ENCODE assay signal across 8 cellular contexts in the genomic region with DNA sequence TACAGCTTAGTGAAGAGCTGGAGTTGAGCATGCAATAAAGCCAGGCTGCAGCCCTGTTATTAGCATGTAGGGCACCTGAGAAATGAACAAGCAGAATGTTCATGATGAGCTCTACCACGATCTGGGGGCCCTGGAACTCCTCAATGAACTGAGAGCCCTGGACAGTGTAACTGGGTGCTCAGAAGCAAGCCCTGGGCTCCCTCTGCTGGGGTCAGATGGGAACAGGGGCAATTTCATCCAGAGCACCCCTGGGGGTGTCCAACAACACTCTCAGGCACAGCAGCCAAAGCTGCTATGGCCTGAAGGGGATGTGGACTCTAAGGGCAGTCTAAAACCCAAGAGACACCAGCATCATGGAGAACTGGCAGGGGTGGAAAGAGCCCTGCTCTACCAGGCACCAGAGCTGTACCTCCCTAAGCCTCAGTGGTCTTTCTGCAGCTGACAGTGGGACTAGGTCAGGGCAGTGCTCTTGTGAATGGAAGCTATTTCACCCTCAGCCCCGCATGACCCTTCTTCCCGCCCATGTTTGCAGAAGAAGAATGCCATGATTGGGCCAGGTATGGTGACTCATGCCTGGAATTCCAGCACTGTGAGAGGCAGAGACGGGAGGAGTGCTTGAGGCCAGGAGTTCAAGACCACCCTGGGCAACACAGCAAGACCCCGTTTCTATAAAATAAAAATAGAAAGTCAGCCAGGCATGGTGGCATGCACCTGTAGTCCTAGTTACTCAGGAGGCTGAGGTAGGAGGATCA. TPM values are rescaled to one million over a fixed set of nuclear protein-coding genes. Genes with fewer than 3 reads are reported as not detected.
A peak's percentile ranks its signal among the peaks of the same experiment; 100 is the strongest.
DNase-seq lines count a peak whose midpoint lies in the region; ATAC-seq and TF ChIP-seq lines count a peak whose summit lies in the region.

No MANE protein-coding gene starts in this region.

- H3K4me3 ChIP-seq in KMS-11 (IDR thresholded peaks at IDR 0.05; ENCODE audit: insufficient read depth, low read depth, low read length), result no peak overlapping the region
- H3K4me3 ChIP-seq in right cardiac atrium (ENCODE audit: low read length), result no peak overlapping the region
- no peak overlapping the region for H3K4me3 ChIP-seq in thyroid gland (replicated peaks in 1 of 3)

- WGBS in right cardiac atrium, result 65% methylated on average over 5 of the region's 5 CpGs
- 78 to 80% methylated on average over 4 to 5 of the region's 5 CpGs for WGBS in thyroid gland, 2 donors

- H3K4me2 ChIP-seq in KMS-11, result no peak overlapping the region

- no peaks in the 10 kb centered on the region for H3K27me3 ChIP-seq in KMS-11 (ENCODE audit: insufficient read depth, low read depth)
- H3K27me3 ChIP-seq in right cardiac atrium (ENCODE audit: control insufficient read depth, insufficient read depth), result no peaks in the 10 kb centered on the region
- no peaks in the 10 kb centered on the region for H3K27me3 ChIP-seq in thyroid gland

- no peaks in the 10 kb centered on the region for H4K20me1 ChIP-seq in KMS-11 (ENCODE audit: insufficient read depth)

- ATAC-seq in activated T-cell treated with anti-CD3 and anti-CD28 coated beads, Interleukin-2, amount 50 U/mL, for 72 hours (replicated peaks in 1 of 2), result peak in 1 of 2 donors; percentile 34
- ATAC-seq in right cardiac atrium, result peak in 1 of 2 donors; percentile 54
- peak; percentile 82 for ATAC-seq in stimulated activated memory B cell treated with anti-CD40 and anti-IgM and Interleukin-4, amounts not matched to agents 10 μg/mL and 1 μg/mL and 100 μg/mL, for 72 hours
- no peak for ATAC-seq in GM18519 (IDR thresholded peaks at IDR 0.05; ENCODE audit: low FRiP score, unreplicated experiment)

- H3K9me3 ChIP-seq in right cardiac atrium (ENCODE audit: control insufficient read depth, low read length) (no peaks in the 10 kb centered on the region), thyroid gland (no peaks in the 10 kb centered on the region)

- intact Hi-C loops in right cardiac atrium (cut with DNase I), result loop anchor here in 2 of 4 donors (10.0 kb wide), 1 partner anchor 130 kb away; no protein-coding TSS in a partner anchor
- intact Hi-C loops in thyroid gland (cut with DNase I), result no loop called here

- no peaks in the 10 kb centered on the region for H3K4me1 ChIP-seq in KMS-11 (ENCODE audit: low read depth, poor library complexity, severe bottlenecking)
- no peaks in the 10 kb centered on the region for H3K4me1 ChIP-seq in right cardiac atrium (ENCODE audit: control insufficient read depth, insufficient read depth, low read length)
- no peaks in the 10 kb centered on the region for H3K4me1 ChIP-seq in thyroid gland

- peak; percentile 44; the same call in 1 of the 2 replicates for TF ChIP-seq CTCF in KMS-11 (conservative IDR thresholded peaks at IDR 0.05; ENCODE audit: low read depth, low read length)
- TF ChIP-seq CTCF in thyroid gland (IDR thresholded peaks at IDR 0.05), result peak in 2 of 6 experiments; percentile 16 to 21

- no peak overlapping the region for H2AFZ ChIP-seq in KMS-11 (ENCODE audit: low read depth)

- H3K4me1 Mint-ChIP-seq in activated T-cell treated with anti-CD3 and anti-CD28 coated beads, Interleukin-2, amount 50 U/mL, for 72 hours (ENCODE audit: low read depth), result no peaks in the 10 kb centered on the region
- H3K4me1 Mint-ChIP-seq in stimulated activated memory B cell treated with anti-CD40 and anti-IgM and Interleukin-4, amounts not matched to agents 10 μg/mL and 1 μg/mL and 100 μg/mL, for 72 hours, result no peaks in the 10 kb centered on the region

- no peak overlapping the region for H3K27ac Mint-ChIP-seq in activated T-cell treated with anti-CD3 and anti-CD28 coated beads, Interleukin-2, amount 50 U/mL, for 72 hours
- H3K27ac Mint-ChIP-seq in stimulated activated memory B cell treated with anti-CD40 and anti-IgM and Interleukin-4, amounts not matched to agents 10 μg/mL and 1 μg/mL and 100 μg/mL, for 72 hours, result no peak overlapping the region

- no peak overlapping the region for H3K4me3 Mint-ChIP-seq in activated T-cell treated with anti-CD3 and anti-CD28 coated beads, Interleukin-2, amount 50 U/mL, for 72 hours
- H3K4me3 Mint-ChIP-seq in stimulated activated memory B cell treated with anti-CD40 and anti-IgM and Interleukin-4, amounts not matched to agents 10 μg/mL and 1 μg/mL and 100 μg/mL, for 72 hours, result no peak overlapping the region

- H3K36me3 Mint-ChIP-seq in activated T-cell treated with anti-CD3 and anti-CD28 coated beads, Interleukin-2, amount 50 U/mL, for 72 hours (ENCODE audit: insufficient read depth in 2 of 2), result peaks cover 4 to 13% of the 10 kb centered on the region in 2 donors
- peaks cover 76% of the 10 kb centered on the region for H3K36me3 Mint-ChIP-seq in stimulated activated memory B cell treated with anti-CD40 and anti-IgM and Interleukin-4, amounts not matched to agents 10 μg/mL and 1 μg/mL and 100 μg/mL, for 72 hours

- H3K79me2 ChIP-seq in KMS-11 (ENCODE audit: insufficient read depth, low read depth), result no peaks in the 10 kb centered on the region

- H3K27ac ChIP-seq in KMS-11 (no peak overlapping the region), right cardiac atrium (ENCODE audit: low read length) (no peak overlapping the region), thyroid gland (no peak overlapping the region)

- no peaks in the 10 kb centered on the region for H3K9me3 Mint-ChIP-seq in activated T-cell treated with anti-CD3 and anti-CD28 coated beads, Interleukin-2, amount 50 U/mL, for 72 hours
- H3K9me3 Mint-ChIP-seq in stimulated activated memory B cell treated with anti-CD40 and anti-IgM and Interleukin-4, amounts not matched to agents 10 μg/mL and 1 μg/mL and 100 μg/mL, for 72 hours, result no peaks in the 10 kb centered on the region

- H3K9ac ChIP-seq in KMS-11, result no peak overlapping the region

- no peak for TF ChIP-seq POLR2A in thyroid gland (IDR thresholded peaks at IDR 0.05)

- H3K36me3 ChIP-seq in KMS-11 (ENCODE audit: insufficient read depth) (peaks cover 10% of the 10 kb centered on the region; the same call in 1 of the 2 replicates), thyroid gland (peaks cover 60 to 67% of the 10 kb centered on the region in 2 donors)

- peak; percentile 21 for DNase-seq in DMS53 (lab: John Stamatoyannopoulos, UW)
- no peak for DNase-seq in DMS53 treated with DMSO at 0.1 percent for 48 hours (lab: John Stamatoyannopoulos, UW; ENCODE audit: unreplicated experiment)
- peak; percentile 4 to 22 for DNase-seq in activated T-cell treated with anti-CD3 and anti-CD28 coated beads, Interleukin-2, amount 50 U/mL, for 72 hours
- DNase-seq in right cardiac atrium, result peak in 2 of 3 donors; percentile 22 to 56
- no peak for DNase-seq in thyroid gland

- no peaks in the 10 kb centered on the region for H3K27me3 Mint-ChIP-seq in activated T-cell treated with anti-CD3 and anti-CD28 coated beads, Interleukin-2, amount 50 U/mL, for 72 hours (ENCODE audit: low read depth)
- no peaks in the 10 kb centered on the region for H3K27me3 Mint-ChIP-seq in stimulated activated memory B cell treated with anti-CD40 and anti-IgM and Interleukin-4, amounts not matched to agents 10 μg/mL and 1 μg/mL and 100 μg/mL, for 72 hours

RNA-seq across cellular contexts. Expression of gene THOC5, which starts 28.9 kb away (rescaled TPM):
- 10 to 100 TPM; 55.1 to 73.9 TPM for total RNA-seq in activated T-cell treated with anti-CD3 and anti-CD28 coated beads, Interleukin-2, amount 50 U/mL, for 72 hours
- 10 to 100 TPM; 31.0 to 58.9 (median 42.3) TPM for total RNA-seq in right cardiac atrium
- 30.5 TPM for polyA plus RNA-seq in right cardiac atrium
- 10 to 100 TPM; 23.9 to 46.6 (median 30.3) TPM for total RNA-seq in thyroid gland

RNA-seq across cellular contexts. Expression of gene NEFH, which starts 44.6 kb away (rescaled TPM):
- total RNA-seq in activated T-cell treated with anti-CD3 and anti-CD28 coated beads, Interleukin-2, amount 50 U/mL, for 72 hours, result 1 to 10 TPM; 1.6 to 1.7 TPM
- total RNA-seq in right cardiac atrium, result under 1 TPM; 0.14 to 0.45 (median 0.33) TPM
- polyA plus RNA-seq in right cardiac atrium, result 0.38 TPM
- total RNA-seq in thyroid gland, result under 1 TPM in 3 of 4 donors, not detected in 1; 0.27 to 0.44 (median 0.33) TPM

RNA-seq across cellular contexts. Expression of gene NIPSNAP1, which starts 56.3 kb away (rescaled TPM):
- total RNA-seq in activated T-cell treated with anti-CD3 and anti-CD28 coated beads, Interleukin-2, amount 50 U/mL, for 72 hours, result 10 to 100 TPM; 69.0 to 87.0 TPM
- 10 to 100 TPM; 16.6 to 29.2 (median 23.6) TPM for total RNA-seq in right cardiac atrium
- polyA plus RNA-seq in right cardiac atrium, result 22.7 TPM
- 10 to 100 TPM; 24.2 to 55.4 (median 39.6) TPM for total RNA-seq in thyroid gland

Comparison
In these comparisons a context has a peak if more than half of its experiments do, and no peak if none do; other contexts are left out.
1. DNase-seq: peak in DMS53 (single experiment), activated T-cell treated with anti-CD3 and anti-CD28 coated beads, Interleukin-2, amount 50 U/mL, for 72 hours (2 of 2) and right cardiac atrium (2 of 3); none in DMS53 treated with DMSO at 0.1 percent for 48 hours (single experiment) and thyroid gland (0 of 2).